Comparison of ENCODE assay signal across 1 cellular context in genomic region chr2:161096336-161096735, GRCh38.
TF ChIP-seq lines count a peak whose summit lies in the region.

No MANE protein-coding gene starts in this region.

TF ChIP-seq in HCT116, 20 proteins besides CTCF, POLR2A, EP300 and RAD21 (continued from another document):
- TF ChIP-seq ZBTB33 (IDR thresholded peaks at IDR 0.05; ENCODE audit: extremely low read depth, insufficient replicate concordance, low read length), result no peak
- TF ChIP-seq ZFX (IDR thresholded peaks at IDR 0.05), result no peak
- TF ChIP-seq, protein P1, sequence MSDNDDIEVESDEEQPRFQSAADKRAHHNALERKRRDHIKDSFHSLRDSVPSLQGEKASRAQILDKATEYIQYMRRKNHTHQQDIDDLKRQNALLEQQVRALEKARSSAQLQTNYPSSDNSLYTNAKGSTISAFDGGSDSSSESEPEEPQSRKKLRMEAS (IDR thresholded peaks at IDR 0.05), result no peak
- TF ChIP-seq ATF3 (IDR thresholded peaks at IDR 0.05), result no peak
- TF ChIP-seq SRF (IDR thresholded peaks at IDR 0.05; ENCODE audit: low read depth), result no peak
- TF ChIP-seq YY1 (IDR thresholded peaks at IDR 0.05; ENCODE audit: extremely low read depth, insufficient replicate concordance, low read depth, low read length), result no peak
- no peak for TF ChIP-seq SIN3A (IDR thresholded peaks at IDR 0.05; ENCODE audit: low read depth)
- TF ChIP-seq SP1 (IDR thresholded peaks at IDR 0.05; ENCODE audit: low read depth), result no peak
- no peak for TF ChIP-seq EZH2 (IDR thresholded peaks at IDR 0.05)
